ENCODE assay signal across 31 cellular contexts in genomic region chr3:71152039-71152891, GRCh38.
DNase-seq lines count a peak whose midpoint lies in the region; ATAC-seq, FAIRE-seq and TF ChIP-seq lines count a peak whose summit lies in the region.
"Had no signal": no experiment of that assay in that cellular context is flagged by ENCODE, and none has a peak within 500 bp of the region (broad histone marks: within the 10 kb centered on the region; RNA-seq: fewer than 3 reads in every experiment).

No MANE protein-coding gene starts in this region.

- DNase-seq in CD4-positive, alpha-beta memory T cell: no peak
- DNase-seq in NCI-H69 (lab: John Stamatoyannopoulos, UW): peak; percentile 12
- no peak for DNase-seq in hepatocyte (ENCODE audit: low spot score)
- DNase-seq in naive thymus-derived CD8-positive, alpha-beta T cell: no peak
- no peak for DNase-seq in NK-92 (lab: John Stamatoyannopoulos, UW; ENCODE audit: unreplicated experiment)
- DNase-seq in GM13976 (ENCODE audit: low spot score): no peak
- no peak for DNase-seq in T1000 (lab: John Stamatoyannopoulos, UW)
- DNase-seq in GM12891 (ENCODE audit: insufficient read length, low spot score): no peak
- DNase-seq: ACHN; activated CD4-positive, alpha-beta T cell treated with anti-CD3 and anti-CD28 coated beads for 36 hours; activated naive CD4-positive, alpha-beta T cell treated with anti-CD3 and anti-CD28 coated beads for 36 hours; activated T-cell treated with anti-CD3 and anti-CD28 coated beads, Interleukin-2, amount 50 U/mL, for 4 hours; aorta; EL; KBM-7; kidney glomerular epithelial cell; MG63; NCI-H446; NK-92 treated with Interleukin-12 subunit alpha and Interleukin-12 subunit beta, amount 100 ng/mL, for 24 hours; occipital lobe; SJCRH30; stimulated activated CD4-positive, alpha-beta T cell treated with anti-CD3 and anti-CD28 coated beads, Interleukin-2, amount 100 ng/mL, for 24 hours; T-helper 1 cell had no signal

- H3K4me3 Mint-ChIP-seq in CD4-positive, alpha-beta memory T cell: no peak overlapping the region
- H3K4me3 Mint-ChIP-seq in naive thymus-derived CD8-positive, alpha-beta T cell: peak overlapping the region in 1 of 10 donors; percentile 18
- H3K4me3 Mint-ChIP-seq: activated CD4-positive, alpha-beta T cell treated with anti-CD3 and anti-CD28 coated beads for 36 hours; activated naive CD4-positive, alpha-beta T cell treated with anti-CD3 and anti-CD28 coated beads for 36 hours; activated T-cell treated with anti-CD3 and anti-CD28 coated beads, Interleukin-2, amount 50 U/mL, for 4 hours; dendritic cell treated with granulocyte-macrophage colony-stimulating factor and Interleukin-4, amounts not matched to agents 40 ng/mL and 50 ng/mL, for 4 days had no signal

- FAIRE-seq in GM12891 (lab: Jason Lieb, UNC): no peak
- FAIRE-seq: TTC549 had no signal

- H2AFZ ChIP-seq in hepatocyte: no peak overlapping the region

- POLR2A ChIA-PET in CD4-positive, alpha-beta memory T cell (lab: Charles Lee; ENCODE audit: partially characterized antibody): no interaction called here
- POLR2A ChIA-PET in naive thymus-derived CD8-positive, alpha-beta T cell (lab: Charles Lee): interaction anchor here (0.6 to 1.3 kb wide), 7 partner anchors 8 to 83 kb away, joined by 3 to 4 read pairs (median 3); no protein-coding TSS in a partner anchor

- H4K20me1 ChIP-seq in hepatocyte (ENCODE audit: insufficient read depth, poor library complexity, severe bottlenecking): no peaks in the 10 kb centered on the region
- H4K20me1 ChIP-seq: BLaER1 had no signal

- peaks cover 7 to 12% of the 10 kb centered on the region in 2 donors for H3K36me3 Mint-ChIP-seq in CD4-positive, alpha-beta memory T cell
- H3K36me3 Mint-ChIP-seq in naive thymus-derived CD8-positive, alpha-beta T cell: peaks cover 0 to 65% (median 14%) of the 10 kb centered on the region in 3 donors

- no peak for ATAC-seq in naive thymus-derived CD8-positive, alpha-beta T cell
- ATAC-seq: activated CD4-positive, alpha-beta T cell treated with anti-CD3 and anti-CD28 coated beads for 36 hours; activated T-cell treated with anti-CD3 and anti-CD28 coated beads, Interleukin-2, amount 50 U/mL, for 4 hours; HCT116 had no signal

- no peak overlapping the region for H3K27ac ChIP-seq in CD4-positive, alpha-beta memory T cell (ENCODE audit: low read depth, low read length)
- H3K27ac ChIP-seq in hepatocyte: peak overlapping the region; percentile 88
- H3K27ac ChIP-seq: BLaER1, cardiac muscle cell, SJCRH30, thoracic aorta had no signal

- H3K9me3 ChIP-seq in CD4-positive, alpha-beta memory T cell (ENCODE audit: control insufficient read depth in 1 of 2, low read length in 2 of 2): no peaks in the 10 kb centered on the region
- no peaks in the 10 kb centered on the region for H3K9me3 ChIP-seq in hepatocyte (ENCODE audit: low read depth)
- H3K9me3 ChIP-seq: BLaER1, MG63, Peyer's patch, SJCRH30, thoracic aorta had no signal

- H3K36me3 ChIP-seq in CD4-positive, alpha-beta memory T cell (ENCODE audit: insufficient read depth, low read length): no peaks in the 10 kb centered on the region
- H3K36me3 ChIP-seq in hepatocyte (replicated peaks; ENCODE audit: insufficient read depth, low read depth): no peaks in the 10 kb centered on the region
- H3K36me3 ChIP-seq: BLaER1, cardiac muscle cell, MG63, Peyer's patch, SJCRH30 had no signal

- H3K9me2 ChIP-seq in hepatocyte (replicated peaks; ENCODE audit: insufficient read depth): no peaks in the 10 kb centered on the region

- in situ Hi-C loops in GM13976 (cut with MboI; ENCODE audit: low sequenced_read_pairs, unreplicated experiment): no loop called here

- H3K27ac Mint-ChIP-seq in CD4-positive, alpha-beta memory T cell: peak overlapping the region in 4 of 7 donors; percentile 6 to 83 (median 49)
- peak overlapping the region; percentile 63 to 87 (median 74) for H3K27ac Mint-ChIP-seq in naive thymus-derived CD8-positive, alpha-beta T cell
- H3K27ac Mint-ChIP-seq: activated CD4-positive, alpha-beta T cell treated with anti-CD3 and anti-CD28 coated beads for 36 hours; activated naive CD4-positive, alpha-beta T cell treated with anti-CD3 and anti-CD28 coated beads for 36 hours; dendritic cell treated with granulocyte-macrophage colony-stimulating factor and Interleukin-4, amounts not matched to agents 40 ng/mL and 50 ng/mL, for 4 days had no signal

- no peaks in the 10 kb centered on the region for H3K27me3 Mint-ChIP-seq in CD4-positive, alpha-beta memory T cell
- no peaks in the 10 kb centered on the region for H3K27me3 Mint-ChIP-seq in naive thymus-derived CD8-positive, alpha-beta T cell
- H3K27me3 Mint-ChIP-seq: activated CD4-positive, alpha-beta T cell treated with anti-CD3 and anti-CD28 coated beads for 36 hours; dendritic cell treated with granulocyte-macrophage colony-stimulating factor and Interleukin-4, amounts not matched to agents 40 ng/mL and 50 ng/mL, for 4 days had no signal

- H3K27me3 ChIP-seq in CD4-positive, alpha-beta memory T cell (ENCODE audit: insufficient read depth, low read length): no peaks in the 10 kb centered on the region
- no peaks in the 10 kb centered on the region for H3K27me3 ChIP-seq in hepatocyte
- H3K27me3 ChIP-seq: BLaER1, cardiac muscle cell, MG63, Peyer's patch, SJCRH30 had no signal

- TF ChIP-seq CTCF in hepatocyte (IDR thresholded peaks at IDR 0.05; ENCODE audit: poor library complexity) (no peak), GM13976 (IDR thresholded peaks at IDR 0.05; ENCODE audit: borderline replicate concordance, control extremely low read depth, extremely low read depth, insufficient read depth, missing control alignments) (no peak)

- peaks cover 51% of the 10 kb centered on the region for H3K79me2 ChIP-seq in hepatocyte

- no peak for TF ChIP-seq POLR2A in GM12891 (IDR thresholded peaks at IDR 0.05; ENCODE audit: low read depth, low read length)

- H3K4me2 ChIP-seq in hepatocyte: peak overlapping the region; percentile 40
- H3K4me2 ChIP-seq: BLaER1, smooth muscle cell had no signal

- H3K9me3 Mint-ChIP-seq in CD4-positive, alpha-beta memory T cell: peaks cover 0 to 1% (median 0%) of the 10 kb centered on the region in 8 donors
- no peaks in the 10 kb centered on the region for H3K9me3 Mint-ChIP-seq in naive thymus-derived CD8-positive, alpha-beta T cell
- H3K9me3 Mint-ChIP-seq: activated naive CD4-positive, alpha-beta T cell treated with anti-CD3 and anti-CD28 coated beads for 36 hours; activated T-cell treated with anti-CD3 and anti-CD28 coated beads, Interleukin-2, amount 50 U/mL, for 4 hours; dendritic cell treated with granulocyte-macrophage colony-stimulating factor and Interleukin-4, amounts not matched to agents 40 ng/mL and 50 ng/mL, for 4 days had no signal

- WGBS in hepatocyte (ENCODE audit: low lambda C conversion rate, missing lambda C conversion rate): 63% methylated on average over 4 of the region's 4 CpGs

- peaks cover 32 to 57% (median 46%) of the 10 kb centered on the region in 4 donors for H3K4me1 Mint-ChIP-seq in CD4-positive, alpha-beta memory T cell
- peaks cover 51 to 77% (median 67%) of the 10 kb centered on the region in 4 donors for H3K4me1 Mint-ChIP-seq in naive thymus-derived CD8-positive, alpha-beta T cell

- intact Hi-C loops in CD4-positive, alpha-beta memory T cell (cut with micrococcal nuclease): no loop called here

- H3K4me3 ChIP-seq in CD4-positive, alpha-beta memory T cell (ENCODE audit: low read length in 2 of 2): no peak overlapping the region
- H3K4me3 ChIP-seq in hepatocyte: no peak overlapping the region
- H3K4me3 ChIP-seq: BLaER1, cardiac muscle cell, MG63, SJCRH30, smooth muscle cell, thoracic aorta had no signal

- peaks cover 24% of the 10 kb centered on the region for H3K4me1 ChIP-seq in CD4-positive, alpha-beta memory T cell (ENCODE audit: insufficient read depth, low read length)
- H3K4me1 ChIP-seq in hepatocyte (ENCODE audit: insufficient read depth): peaks cover 16% of the 10 kb centered on the region
- H3K4me1 ChIP-seq: BLaER1, SJCRH30 had no signal

- CTCF ChIA-PET in CD4-positive, alpha-beta memory T cell (lab: Charles Lee; ENCODE audit: partially characterized antibody): interaction anchor here (1.4 kb wide), 1 partner anchor 10 kb away, joined by 3 read pairs; no protein-coding TSS in a partner anchor

TF ChIP-seq in GM12891, 5 proteins besides CTCF, POLR2A, EP300 and RAD21:
- no peak for TF ChIP-seq POU2F2 (IDR thresholded peaks at IDR 0.05; ENCODE audit: low read depth, low read length)
- TF ChIP-seq PAX5 (IDR thresholded peaks at IDR 0.05; ENCODE audit: insufficient read depth, low read length, severe bottlenecking): no peak
- no peak for TF ChIP-seq TAF1 (IDR thresholded peaks at IDR 0.05; ENCODE audit: low read depth, low read length)
- no peak for TF ChIP-seq POLR2AphosphoS5 (IDR thresholded peaks at IDR 0.05; ENCODE audit: low read depth, low read length)
- TF ChIP-seq SPI1 (IDR thresholded peaks at IDR 0.05; ENCODE audit: low read depth, low read length): no peak
